ENCODE assay signal across 9 cellular contexts in genomic region chr22:45268167-45268957, GRCh38. TPM values are rescaled to one million over a fixed set of nuclear protein-coding genes. Genes with fewer than 3 reads are reported as not detected.
DNase-seq lines count a peak whose midpoint lies in the region; ATAC-seq, FAIRE-seq and TF ChIP-seq lines count a peak whose summit lies in the region.
"Had no signal": no experiment of that assay in that cellular context is flagged by ENCODE, and none has a peak within 500 bp of the region (broad histone marks: within the 10 kb centered on the region; RNA-seq: fewer than 3 reads in every experiment).

No MANE protein-coding gene starts in this region.

- TF ChIP-seq EP300 in A549 (IDR thresholded peaks at IDR 0.05), result no peak
- TF ChIP-seq EP300 in upper lobe of left lung (IDR thresholded peaks at IDR 0.05), result no peak

- H3K4me1 ChIP-seq in A549 (peaks cover 12% of the 10 kb centered on the region), mammary epithelial cell (ENCODE audit: insufficient read depth, low read length) (peaks cover 18% of the 10 kb centered on the region), upper lobe of left lung (peaks cover 15 to 26% (median 24%) of the 10 kb centered on the region in 4 donors)

- peak overlapping the region; percentile 37 for H3K9ac ChIP-seq in mammary epithelial cell (ENCODE audit: insufficient read depth, low read length)

- ATAC-seq in A549 (peak; percentile 47 to 63), GM18505 (IDR thresholded peaks at IDR 0.05; ENCODE audit: unreplicated experiment) (peak; percentile 7), upper lobe of left lung (ENCODE audit: low FRiP score in 2 of 2) (peak in 1 of 2 donors; percentile 20), HG02885 (IDR thresholded peaks at IDR 0.05; ENCODE audit: poor library complexity, unreplicated experiment) (no peak)

- 1% methylated on average over 10 of the region's 47 CpGs for WGBS in A549 (ENCODE audit: missing lambda C conversion rate)
- WGBS in mammary epithelial cell (ENCODE audit: low coverage, missing lambda C conversion rate), result 0% methylated on average over 9 of the region's 47 CpGs
- 2 to 3% methylated on average over 27 to 42 of the region's 47 CpGs for WGBS in lower leg skin, 2 donors
- 1 to 5% methylated on average over 21 to 32 of the region's 47 CpGs for WGBS in upper lobe of left lung, 2 donors

- CTCF ChIA-PET in A549 (lab: Yijun Ruan, JAX), result interaction anchor here (0.5 to 1.9 kb wide), 17 partner anchors 22 to 547 kb away, joined by 3 to 7 read pairs (median 4); partner anchors contain the start of gene FAM118A
- CTCF ChIA-PET in mammary epithelial cell (lab: Charles Lee; ENCODE audit: low non-redundant PET), result interaction anchor here (0.8 kb wide), 1 partner anchor 115 kb away, joined by 10 read pairs; no protein-coding TSS in a partner anchor

- dilution Hi-C loops in mammary epithelial cell (cut with HindIII; ENCODE audit: low sequenced_read_pairs), result no loop called here

- H3K9me3 ChIP-seq in A549, result no peaks in the 10 kb centered on the region
- no peaks in the 10 kb centered on the region for H3K9me3 ChIP-seq in mammary epithelial cell (replicated peaks; ENCODE audit: insufficient read depth, low read length)
- H3K9me3 ChIP-seq in upper lobe of left lung, result no peaks in the 10 kb centered on the region

- FAIRE-seq in A549 (lab: Jason Lieb, UNC), result no peak

- intact Hi-C loops in mammary epithelial cell (cut with micrococcal nuclease) (no loop called here), lower leg skin (cut with DNase I; ENCODE audit: low total_unique reads) (loop anchor here (2.0 to 5.0 kb wide), 2 partner anchors 166 to 284 kb away; no protein-coding TSS in a partner anchor)

- H3K79me2 ChIP-seq in mammary epithelial cell (ENCODE audit: insufficient read depth, low read length), result no peaks in the 10 kb centered on the region

- H3K4me2 ChIP-seq in A549, result peak overlapping the region; percentile 94
- peak overlapping the region; percentile 100 for H3K4me2 ChIP-seq in mammary epithelial cell (ENCODE audit: insufficient read depth, low read depth, low read length)

- H2AFZ ChIP-seq in mammary epithelial cell (ENCODE audit: low read depth, low read length), result peak overlapping the region; percentile 97

- H3K36me3 ChIP-seq in mammary epithelial cell (ENCODE audit: insufficient read depth, low read length), result no peaks in the 10 kb centered on the region
- no peaks in the 10 kb centered on the region for H3K36me3 ChIP-seq in upper lobe of left lung

- no peak for TF ChIP-seq POLR2A in A549 (IDR thresholded peaks at IDR 0.05; ENCODE audit: low read length)
- TF ChIP-seq POLR2A in GM18505 (IDR thresholded peaks at IDR 0.05; ENCODE audit: borderline replicate concordance, extremely low read depth, insufficient read depth, insufficient read length), result no peak
- no peak for TF ChIP-seq POLR2A in lower leg skin (IDR thresholded peaks at IDR 0.05)
- TF ChIP-seq POLR2A in upper lobe of left lung (IDR thresholded peaks at IDR 0.05), result no peak

- in situ Hi-C loops in mammary epithelial cell (cut with MboI; ENCODE audit: low sequenced_read_pairs in 2 of 2), result loop anchor here (5.0 to 10.0 kb wide), 3 partner anchors 169 to 286 kb away; no protein-coding TSS in a partner anchor

- H4K20me1 ChIP-seq in mammary epithelial cell (ENCODE audit: insufficient read depth, low read length), result no peaks in the 10 kb centered on the region

- H3K4me3 ChIP-seq in A549 (peak overlapping the region; percentile 66), mammary epithelial cell (replicated peaks in 1 of 3; ENCODE audit: insufficient read depth in 1 of 3, low read depth in 2 of 3, low read length in 3 of 3) (peak overlapping the region; percentile 67 to 82 (median 68)), lower leg skin (ENCODE audit: low read depth, poor library complexity, severe bottlenecking) (peak overlapping the region; percentile 39), upper lobe of left lung (peak overlapping the region; percentile 39 to 60 (median 49))

- no TSS peak for BruUV-seq in mammary epithelial cell (replicated peaks; lab: Mats Ljungman, UMichigan)

- peak in 1 of 2 experiments; percentile 14 for DNase-seq in A549 (ENCODE audit: low read depth in 1 of 2, low spot score in 1 of 2)
- DNase-seq in NCI-H82 treated with DMSO at 0.1 percent for 48 hours (lab: John Stamatoyannopoulos, UW; ENCODE audit: unreplicated experiment), result peak; percentile 44
- no peak for DNase-seq in mammary epithelial cell
- DNase-seq in lower leg skin (ENCODE audit: low spot score in 2 of 2), result peak in 1 of 2 donors; percentile 91
- DNase-seq in upper lobe of left lung, result peak in 1 of 2 donors; percentile 76
- no peak for DNase-seq in stimulated activated CD4-positive, alpha-beta T cell treated with anti-CD3 and anti-CD28 coated beads, Interleukin-2, amount 100 ng/mL, for 48 hours

- TF ChIP-seq CTCF in A549 (IDR thresholded peaks at IDR 0.05), result no peak
- no peak for TF ChIP-seq CTCF in mammary epithelial cell (conservative IDR thresholded peaks at IDR 0.05 in 1 of 2, IDR thresholded peaks at IDR 0.05 in 1 of 2; ENCODE audit: extremely low read depth in 1 of 2, insufficient read depth in 1 of 2, low read depth in 1 of 2, low read length in 2 of 2)
- TF ChIP-seq CTCF in lower leg skin (IDR thresholded peaks at IDR 0.05), result no peak
- no peak for TF ChIP-seq CTCF in upper lobe of left lung (IDR thresholded peaks at IDR 0.05)

- POLR2A ChIA-PET in A549 (lab: Yijun Ruan, JAX), result no interaction called here

- H3K27me3 ChIP-seq in mammary epithelial cell (ENCODE audit: insufficient read depth, low read length) (no peaks in the 10 kb centered on the region), upper lobe of left lung (no peaks in the 10 kb centered on the region)

- TF ChIP-seq RAD21 in A549 (conservative IDR thresholded peaks at IDR 0.05 in 1 of 2, IDR thresholded peaks at IDR 0.05 in 1 of 2), result no peak

- H3K27ac ChIP-seq in A549 (peak overlapping the region; percentile 82 to 87), mammary epithelial cell (ENCODE audit: insufficient read depth, low read depth, low read length) (no peak overlapping the region), upper lobe of left lung (peak overlapping the region in 1 of 4 donors; percentile 17)

TF ChIP-seq in A549, 52 proteins besides CTCF, POLR2A, EP300 and RAD21 (continues in another document):
- TF ChIP-seq JUNB (IDR thresholded peaks at IDR 0.05) (no peak), HES2 (IDR thresholded peaks at IDR 0.05) (no peak), HDAC2 (IDR thresholded peaks at IDR 0.05) (no peak), FOSL2 (IDR thresholded peaks at IDR 0.05) (no peak), FOSL2 (CRISPR knock-in tag; IDR thresholded peaks at IDR 0.05) (no peak), CBX2 (IDR thresholded peaks at IDR 0.05; ENCODE audit: borderline replicate concordance, low read depth) (no peak), MAX (IDR thresholded peaks at IDR 0.05) (no peak), ZNF302 (CRISPR knock-in tag; IDR thresholded peaks at IDR 0.05) (no peak), CHD4 (IDR thresholded peaks at IDR 0.05; ENCODE audit: borderline replicate concordance) (no peak; the same call in 1 of the 2 replicates), USF2 (IDR thresholded peaks at IDR 0.05) (no peak), RFX5 (IDR thresholded peaks at IDR 0.05) (no peak), EHMT2 (IDR thresholded peaks at IDR 0.05; ENCODE audit: low read depth) (no peak), EHF (CRISPR knock-in tag; IDR thresholded peaks at IDR 0.05) (no peak)

RNA-seq across cellular contexts. Expression of gene UPK3A, which starts 16.4 kb away (rescaled TPM):
- polyA plus RNA-seq in A549 (2011; rRNA removed) (not detected in 2 replicates), A549 (2017; fragmentation: RNase III; extraction: RNeasy Plus Mini Kit Qiagen cat#74134 plus additional on column Dnase treatment) (not detected in 3 replicates), mammary epithelial cell (not detected)
- not detected in 2 replicates for polyA plus RNA-seq in A549 (2012; cell fraction: cytosol; rRNA removed)
- polyA plus RNA-seq in A549 (2012; cell fraction: nucleus; rRNA removed), result not detected in 2 replicates
- polyA minus RNA-seq in A549 (2011; rRNA and poly(A)+ RNA removed), result not detected in 2 replicates
- total RNA-seq in mammary epithelial cell (not detected), lower leg skin (under 1 TPM in 1 of 4 donors, not detected in 3; 0.49 TPM), upper lobe of left lung (under 1 TPM in 1 of 6 donors, not detected in 5; 0.44 TPM)
- polyA minus RNA-seq in mammary epithelial cell, result not detected
- total RNA-seq: glomerular endothelial cell had no signal

RNA-seq across cellular contexts. Expression of gene KIAA0930, which starts 27.7 kb away (rescaled TPM):
- 47.7 and 56.0 TPM in 2 replicates for polyA plus RNA-seq in A549 (2011; rRNA removed)
- polyA plus RNA-seq in A549 (2012; cell fraction: cytosol; rRNA removed), result 83.9 and 94.4 TPM in 2 replicates
- polyA plus RNA-seq in A549 (2012; cell fraction: nucleus; rRNA removed), result 226 and 234 TPM in 2 replicates
- polyA plus RNA-seq in A549 (2017; fragmentation: RNase III; extraction: RNeasy Plus Mini Kit Qiagen cat#74134 plus additional on column Dnase treatment), result 51.7 to 60.0 TPM (median 58.1 TPM) in 3 replicates
- polyA minus RNA-seq in A549 (2011; rRNA and poly(A)+ RNA removed), result 35.3 and 44.2 TPM in 2 replicates
- 100 to 1,000 TPM; 164 to 199 TPM for total RNA-seq in mammary epithelial cell
- 175 TPM for polyA plus RNA-seq in mammary epithelial cell
- 219 TPM for polyA minus RNA-seq in mammary epithelial cell
- 100 to 1,000 TPM in 1 of 4 donors, 10 to 100 TPM in 3; 47.6 to 143 (median 96.8) TPM for total RNA-seq in lower leg skin
- 100 to 1,000 TPM in 1 of 6 donors, 10 to 100 TPM in 5; 31.2 to 103 (median 42.8) TPM for total RNA-seq in upper lobe of left lung

RNA-seq across cellular contexts. Expression of gene FAM118A, which starts 41.4 kb away (rescaled TPM):
- polyA plus RNA-seq in A549 (2011; rRNA removed), result 15.8 and 16.8 TPM in 2 replicates
- 10.4 and 12.2 TPM in 2 replicates for polyA plus RNA-seq in A549 (2012; cell fraction: cytosol; rRNA removed)
- polyA plus RNA-seq in A549 (2012; cell fraction: nucleus; rRNA removed), result 24.0 and 27.5 TPM in 2 replicates
- polyA plus RNA-seq in A549 (2017; fragmentation: RNase III; extraction: RNeasy Plus Mini Kit Qiagen cat#74134 plus additional on column Dnase treatment), result 16.4 to 18.1 TPM (median 16.6 TPM) in 3 replicates
- 7.9 and 14.1 TPM in 2 replicates for polyA minus RNA-seq in A549 (2011; rRNA and poly(A)+ RNA removed)
- total RNA-seq in mammary epithelial cell, result 10 to 100 TPM; 17.2 to 22.2 TPM
- 14.5 TPM for polyA plus RNA-seq in mammary epithelial cell
- 7.3 TPM for polyA minus RNA-seq in mammary epithelial cell
- total RNA-seq in lower leg skin, result 10 to 100 TPM; 11.9 to 40.7 (median 25.0) TPM
- 100 to 1,000 TPM in 2 of 6 donors, 10 to 100 TPM in 3, 1 to 10 TPM in 1; 9.2 to 161 (median 27.6) TPM for total RNA-seq in upper lobe of left lung
